Comparison of ENCODE assay signal across 16 cellular contexts in the genomic region with DNA sequence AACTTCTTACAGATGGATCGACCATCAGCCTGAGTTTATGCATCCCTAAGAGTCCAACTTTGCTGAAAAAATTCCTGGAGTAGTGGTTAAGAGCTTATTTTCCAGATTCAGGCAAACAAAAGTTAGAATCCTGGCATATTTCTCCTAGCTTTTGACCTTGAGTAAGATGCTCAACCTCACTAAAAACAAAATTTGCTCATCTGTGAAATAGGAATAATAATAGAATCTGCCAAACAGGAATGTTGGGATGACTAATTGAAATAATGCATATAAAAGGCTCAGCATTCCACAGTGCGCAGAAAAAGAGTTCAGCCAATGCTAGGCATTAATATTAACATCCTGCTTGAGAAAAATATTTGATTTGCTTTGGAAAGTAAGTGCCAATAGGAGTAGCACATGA.
A peak's percentile ranks its signal among the peaks of the same experiment; 100 is the strongest.
DNase-seq lines count a peak whose midpoint lies in the region; ATAC-seq and TF ChIP-seq lines count a peak whose summit lies in the region.
"Had no signal": no experiment of that assay in that cellular context is flagged by ENCODE, and none has a peak within 500 bp of the region (broad histone marks: within the 10 kb centered on the region; RNA-seq: fewer than 3 reads in every experiment).

No MANE protein-coding gene starts in this region.

- no peaks in the 10 kb centered on the region for H3K36me3 ChIP-seq in RWPE2 (ENCODE audit: low read depth)
- H3K36me3 ChIP-seq in PC-3 (ENCODE audit: low read depth, low read length) = no peaks in the 10 kb centered on the region
- H3K36me3 ChIP-seq in transverse colon = no peaks in the 10 kb centered on the region
- H3K36me3 ChIP-seq: Peyer's patch had no signal

- no peaks in the 10 kb centered on the region for H3K9me3 ChIP-seq in RWPE2 (ENCODE audit: severe bottlenecking)
- H3K9me3 ChIP-seq in PC-3 (ENCODE audit: low read length) = peaks cover 4% of the 10 kb centered on the region; the same call in 1 of the 2 replicates
- no peaks in the 10 kb centered on the region for H3K9me3 ChIP-seq in transverse colon
- H3K9me3 ChIP-seq: Peyer's patch had no signal

- H3K27me3 ChIP-seq in RWPE2 (ENCODE audit: insufficient read depth, poor library complexity, severe bottlenecking) (peaks cover 6% of the 10 kb centered on the region), PC-3 (ENCODE audit: low read length) (peaks cover 18% of the 10 kb centered on the region; the same call in 1 of the 2 replicates), transverse colon (no peaks in the 10 kb centered on the region)
- H3K27me3 ChIP-seq: Peyer's patch had no signal

- H3K9ac ChIP-seq in PC-3 (ENCODE audit: low read length) = no peak overlapping the region

- no peak overlapping the region for H3K4me2 ChIP-seq in PC-3 (ENCODE audit: low read length)

- H3K4me1 ChIP-seq in RWPE2 (ENCODE audit: insufficient read depth, poor library complexity, severe bottlenecking) (no peaks in the 10 kb centered on the region), PC-3 (ENCODE audit: insufficient read depth, low read length) (no peaks in the 10 kb centered on the region), transverse colon (no peaks in the 10 kb centered on the region)
- H3K4me1 ChIP-seq: Peyer's patch had no signal

- 48 to 54% methylated on average over 2 of the region's 2 CpGs for WGBS in transverse colon (ENCODE audit: low coverage in 1 of 2), 2 donors

- no peaks in the 10 kb centered on the region for H4K20me1 ChIP-seq in PC-3 (ENCODE audit: low read length)

- in situ Hi-C loops in transverse colon (cut with MboI; ENCODE audit: low pct_ligation_motif_present in 1 of 4, low pct_unique_long_range_greater_than_20kb in 1 of 4, low sequenced_read_pairs in 3 of 4) = no loop called here

- H3K9me2 ChIP-seq in PC-3 (replicated peaks; ENCODE audit: low read length) = no peaks in the 10 kb centered on the region

- no TSS peak for BruUV-seq in PC-3 (replicated peaks; lab: Mats Ljungman, UMichigan)

- POLR2A ChIA-PET in PC-3 (lab: Charles Lee; ENCODE audit: unreplicated experiment) = no interaction called here

- no peak for TF ChIP-seq CTCF in AG10803 (conservative IDR thresholded peaks at IDR 0.05; ENCODE audit: low read length)
- TF ChIP-seq CTCF in RWPE2 (IDR thresholded peaks at IDR 0.05; ENCODE audit: poor library complexity, severe bottlenecking) = no peak
- no peak for TF ChIP-seq CTCF in choroid plexus epithelial cell (conservative IDR thresholded peaks at IDR 0.05; ENCODE audit: low read depth, low read length)
- TF ChIP-seq CTCF in PC-3 (conservative IDR thresholded peaks at IDR 0.05; ENCODE audit: low read depth, low read length) = no peak
- TF ChIP-seq CTCF in transverse colon (IDR thresholded peaks at IDR 0.05) = no peak

- DNase-seq in AG10803 (ENCODE audit: low read depth) (peak; percentile 23), RWPE2 (ENCODE audit: low spot score) (no peak), choroid plexus epithelial cell (ENCODE audit: low read depth) (peak; percentile 5), kidney glomerular epithelial cell (lab: John Stamatoyannopoulos, UW) (peak; percentile 29), PC-3 (no peak), transverse colon (no peak)
- DNase-seq in stimulated activated CD4-positive, alpha-beta T cell treated with anti-CD3 and anti-CD28 coated beads, Interleukin-4, amount 100 ng/mL, for 4 hours = no peak
- DNase-seq: C1 segment of cervical spinal cord, H9, NCI-H1105 treated with DMSO at 0.1 percent for 48 hours, NCI-H1694, NCI-H2081 treated with DMSO at 0.1 percent for 48 hours, Peyer's patch had no signal

- H3K27ac ChIP-seq in RWPE2 (ENCODE audit: poor library complexity, severe bottlenecking) (no peak overlapping the region), PC-3 (ENCODE audit: low read length) (no peak overlapping the region), transverse colon (no peak overlapping the region)
- H3K27ac ChIP-seq: HL-60, Peyer's patch had no signal

- intact Hi-C loops in PC-3 (cut with micrococcal nuclease) (no loop called here), transverse colon (cut with DNase I; ENCODE audit: low total_unique reads) (no loop called here)

- CTCF ChIA-PET in PC-3 (lab: Charles Lee) = no interaction called here

- peak; percentile 21; the same call in 2 of the 3 replicates for ATAC-seq in RWPE2 (ENCODE audit: low read depth)
- ATAC-seq in PC-3 = no peak
- ATAC-seq in GM18870 (IDR thresholded peaks at IDR 0.05; ENCODE audit: unreplicated experiment) = no peak
- ATAC-seq: Right ventricle myocardium inferior had no signal

- H3K79me2 ChIP-seq in PC-3 (ENCODE audit: low read length) = no peaks in the 10 kb centered on the region

- no peak for TF ChIP-seq EP300 in transverse colon (IDR thresholded peaks at IDR 0.05; ENCODE audit: low read depth)

- no peak for TF ChIP-seq POLR2A in transverse colon (IDR thresholded peaks at IDR 0.05)

- H3K4me3 ChIP-seq in AG10803 (ENCODE audit: low read length) (no peak overlapping the region), RWPE2 (ENCODE audit: severe bottlenecking) (no peak overlapping the region), choroid plexus epithelial cell (ENCODE audit: low read depth, low read length) (no peak overlapping the region), PC-3 (ENCODE audit: low read length) (no peak overlapping the region), transverse colon (no peak overlapping the region)
- H3K4me3 ChIP-seq: Peyer's patch had no signal

- no peaks in the 10 kb centered on the region for H3F3A ChIP-seq in PC-3 (ENCODE audit: low read length, unreplicated experiment)

- no peak overlapping the region for H2AFZ ChIP-seq in PC-3 (ENCODE audit: low read length)

Comparison
In these comparisons a context has a peak if more than half of its experiments do, and no peak if none do; other contexts are left out.
1. DNase-seq: peak in AG10803 (single experiment), choroid plexus epithelial cell (single experiment) and kidney glomerular epithelial cell (single experiment); none in RWPE2 (single experiment), PC-3 (single experiment), stimulated activated CD4-positive, alpha-beta T cell treated with anti-CD3 and anti-CD28 coated beads, Interleukin-4, amount 100 ng/mL, for 4 hours (0 of 2) and transverse colon (single experiment).